8 cellular contexts compared by ENCODE assay signal in genomic region chr19:8592231-8593009, GRCh38. TPM values are rescaled to one million over a fixed set of nuclear protein-coding genes. Genes with fewer than 3 reads are reported as not detected.
A peak's percentile ranks its signal among the peaks of the same experiment; 100 is the strongest.
DNase-seq lines count a peak whose midpoint lies in the region; ATAC-seq and TF ChIP-seq lines count a peak whose summit lies in the region.

No MANE protein-coding gene starts in this region.

- CTCF ChIA-PET in T-cell (lab: Charles Lee) = interaction anchor here in 1 of 2 donors (0.6 to 1.5 kb wide), 5 partner anchors 11 to 1836 kb away, joined by 3 to 8 read pairs (median 3); no protein-coding TSS in a partner anchor

- H3K9me3 ChIP-seq in left ventricle myocardium inferior (replicated peaks) = peaks cover 8% of the 10 kb centered on the region
- peaks cover 4% of the 10 kb centered on the region for H3K9me3 ChIP-seq in trophoblast cell (ENCODE audit: insufficient read depth, low read depth, low read length)
- H3K9me3 ChIP-seq in testis = no peaks in the 10 kb centered on the region

- TF ChIP-seq CTCF in GM23338 (conservative IDR thresholded peaks at IDR 0.05; ENCODE audit: low read depth in 2 of 2) (no peak), left ventricle myocardium inferior (IDR thresholded peaks at IDR 0.05; ENCODE audit: borderline replicate concordance) (no peak), testis (IDR thresholded peaks at IDR 0.05) (no peak)

- H3K4me1 ChIP-seq in GM23338 (ENCODE audit: insufficient read depth) (peaks cover 16% of the 10 kb centered on the region), left ventricle myocardium inferior (peaks cover 27% of the 10 kb centered on the region), trophoblast cell (ENCODE audit: control insufficient read depth in 1 of 2, insufficient read depth in 2 of 2, low read length in 2 of 2) (peaks cover 3 to 6% of the 10 kb centered on the region in 2 experiments), testis (peaks cover 8% of the 10 kb centered on the region)

- no peaks in the 10 kb centered on the region for H3K9me2 ChIP-seq in GM23338 (ENCODE audit: insufficient read depth)

- H3K4me2 ChIP-seq in GM23338 (peak overlapping the region; percentile 78), trophoblast cell (ENCODE audit: low read length) (peak overlapping the region; percentile 18)

- H3K4me3 Mint-ChIP-seq in GM23338 (peak overlapping the region; percentile 77), T-cell (peak overlapping the region; percentile 71 to 80 (median 77))
- H3K4me3 Mint-ChIP-seq in activated naive CD8-positive, alpha-beta T cell treated with anti-CD3 and anti-CD28 coated beads, Interleukin-2, amount 50 U/mL, for 24 hours = peak overlapping the region; percentile 79

- no CpG with 5 or more reads among the region's 55 CpGs for WGBS in trophoblast cell (ENCODE audit: extremely low coverage, insufficient coverage, insufficient read length)
- 1% methylated on average over 18 to 52 of the region's 55 CpGs for WGBS in testis, 2 donors

- peaks cover 33% of the 10 kb centered on the region for H3K27me3 Mint-ChIP-seq in GM23338 (ENCODE audit: insufficient read depth, low read depth, poor library complexity)
- peaks cover 0 to 3% of the 10 kb centered on the region in 2 donors for H3K27me3 Mint-ChIP-seq in T-cell
- peaks cover 5% of the 10 kb centered on the region for H3K27me3 Mint-ChIP-seq in activated naive CD8-positive, alpha-beta T cell treated with anti-CD3 and anti-CD28 coated beads, Interleukin-2, amount 50 U/mL, for 24 hours

- no peak overlapping the region for H2AK5ac ChIP-seq in trophoblast cell (ENCODE audit: low read length)

- intact Hi-C loops in left ventricle myocardium inferior (cut with micrococcal nuclease) (no loop called here), testis (cut with DNase I; ENCODE audit: low total_unique reads) (no loop called here)

- H2BK120ac ChIP-seq in trophoblast cell (ENCODE audit: insufficient read depth, low read length, poor library complexity) = no peak overlapping the region

- H3K36me3 Mint-ChIP-seq in GM23338 (ENCODE audit: low read depth) (peaks cover 44% of the 10 kb centered on the region), T-cell (peaks cover 14% of the 10 kb centered on the region)
- no peaks in the 10 kb centered on the region for H3K36me3 Mint-ChIP-seq in activated naive CD8-positive, alpha-beta T cell treated with anti-CD3 and anti-CD28 coated beads, Interleukin-2, amount 50 U/mL, for 24 hours (ENCODE audit: low read depth)

- no peak overlapping the region for H4K91ac ChIP-seq in trophoblast cell (ENCODE audit: low read depth, low read length)

- H3K9ac ChIP-seq in trophoblast cell (ENCODE audit: low read length) = no peak overlapping the region

- H2BK5ac ChIP-seq in trophoblast cell (ENCODE audit: low read depth, low read length, poor library complexity) = no peak overlapping the region

- H3K79me2 ChIP-seq in GM23338 (replicated peaks; ENCODE audit: insufficient read depth) (no peaks in the 10 kb centered on the region), trophoblast cell (ENCODE audit: control insufficient read depth, insufficient read depth, low read length, poor library complexity) (no peaks in the 10 kb centered on the region)

- H3K27me3 ChIP-seq in GM23338 (ENCODE audit: insufficient read depth) (peaks cover 19% of the 10 kb centered on the region), left ventricle myocardium inferior (ENCODE audit: low read depth) (peaks cover 45% of the 10 kb centered on the region), trophoblast cell (ENCODE audit: insufficient read depth, low read length) (peaks cover 7% of the 10 kb centered on the region), testis (no peaks in the 10 kb centered on the region)

- POLR2A ChIA-PET in T-cell (lab: Charles Lee) = interaction anchor here (0.6 kb wide), 2 partner anchors 23 to 840 kb away, joined by 3 to 4 read pairs; no protein-coding TSS in a partner anchor

- H3K27ac Mint-ChIP-seq in GM23338 (peak overlapping the region; percentile 85; the same call in 1 of the 2 replicates), T-cell (peak overlapping the region in 1 of 2 donors; percentile 55)
- H3K27ac Mint-ChIP-seq in activated naive CD8-positive, alpha-beta T cell treated with anti-CD3 and anti-CD28 coated beads, Interleukin-2, amount 50 U/mL, for 24 hours = peak overlapping the region; percentile 71

- TF ChIP-seq POLR2A in testis (IDR thresholded peaks at IDR 0.05) = no peak

- no peak overlapping the region for H4K8ac ChIP-seq in trophoblast cell (ENCODE audit: low read depth, low read length)

- H3K23ac ChIP-seq in trophoblast cell (ENCODE audit: low read length) = no peak overlapping the region

- no peak overlapping the region for H3K18ac ChIP-seq in trophoblast cell (ENCODE audit: low read length)

- H3K27ac ChIP-seq in GM23338 (ENCODE audit: low read depth) (0 out of 2 replicates have a peak overlapping the region, but pooled peaks have one; percentile 41), left ventricle myocardium inferior (replicated peaks) (peak overlapping the region; percentile 37), trophoblast cell (ENCODE audit: low read depth, low read length) (no peak overlapping the region), testis (no peak overlapping the region)

- no peak overlapping the region for H3K14ac ChIP-seq in trophoblast cell (ENCODE audit: low read length)

- no peak overlapping the region for H4K12ac ChIP-seq in trophoblast cell (ENCODE audit: low read depth, low read length)

- no peak overlapping the region for H2BK12ac ChIP-seq in trophoblast cell (ENCODE audit: low read length)

- DNase-seq in GM23338 (ENCODE audit: low spot score) (peak; percentile 100), T-cell (peak; percentile 85 to 97 (median 95)), left ventricle myocardium inferior (peak; percentile 95), trophoblast cell (peak in 1 of 2 donors; percentile 36), testis (peak; percentile 98)
- peak; percentile 94 for DNase-seq in activated naive CD8-positive, alpha-beta T cell treated with anti-CD3 and anti-CD28 coated beads, Interleukin-2, amount 50 U/mL, for 24 hours

- peak; percentile 95 for ATAC-seq in GM23338
- ATAC-seq in T-cell (replicated peaks in 1 of 4) = peak; percentile 83 to 88 (median 86)
- ATAC-seq in activated naive CD8-positive, alpha-beta T cell treated with anti-CD3 and anti-CD28 coated beads, Interleukin-2, amount 50 U/mL, for 24 hours = peak; percentile 78
- ATAC-seq in GM18517 (IDR thresholded peaks at IDR 0.05; ENCODE audit: unreplicated experiment) = no peak
- ATAC-seq in HG03439 (IDR thresholded peaks at IDR 0.05; ENCODE audit: unreplicated experiment) = no peak

- peaks cover 16% of the 10 kb centered on the region for H3K9me3 Mint-ChIP-seq in GM23338
- H3K9me3 Mint-ChIP-seq in T-cell = peaks cover 0 to 6% (median 0%) of the 10 kb centered on the region in 3 donors
- peaks cover 6% of the 10 kb centered on the region for H3K9me3 Mint-ChIP-seq in activated naive CD8-positive, alpha-beta T cell treated with anti-CD3 and anti-CD28 coated beads, Interleukin-2, amount 50 U/mL, for 24 hours

- H3K79me1 ChIP-seq in trophoblast cell (ENCODE audit: low read length) = no peaks in the 10 kb centered on the region

- H2AFZ ChIP-seq in GM23338 (no peak overlapping the region), trophoblast cell (ENCODE audit: insufficient read depth, low read length, poor library complexity) (no peak overlapping the region)

- H4K20me1 ChIP-seq in GM23338 (replicated peaks; ENCODE audit: insufficient read depth) = 0 out of 2 replicates have a peak, but pooled peaks cover 3% of the 10 kb centered on the region

- H3K4me1 Mint-ChIP-seq in GM23338 (peaks cover 11% of the 10 kb centered on the region), T-cell (peaks cover 23 to 35% (median 31%) of the 10 kb centered on the region in 3 donors)
- H3K4me1 Mint-ChIP-seq in activated naive CD8-positive, alpha-beta T cell treated with anti-CD3 and anti-CD28 coated beads, Interleukin-2, amount 50 U/mL, for 24 hours = peaks cover 15% of the 10 kb centered on the region

- H3K36me3 ChIP-seq in GM23338 (ENCODE audit: insufficient read depth) (no peaks in the 10 kb centered on the region; the same call in 1 of the 2 replicates), left ventricle myocardium inferior (peaks cover 8% of the 10 kb centered on the region), trophoblast cell (ENCODE audit: control insufficient read depth in 1 of 2, insufficient read depth in 2 of 2, low read length in 2 of 2) (peaks cover 7 to 8% of the 10 kb centered on the region in 2 experiments), testis (ENCODE audit: low read depth, missing control alignments) (no peaks in the 10 kb centered on the region)

- no peak overlapping the region for H3K4ac ChIP-seq in trophoblast cell (ENCODE audit: low read depth, low read length)

- H3K4me3 ChIP-seq in GM23338 (peak overlapping the region; percentile 55), left ventricle myocardium inferior (peak overlapping the region; percentile 61), trophoblast cell (ENCODE audit: low read depth, low read length) (no peak overlapping the region), testis (peak overlapping the region; percentile 44 to 52)

- peaks cover 10% of the 10 kb centered on the region; the same call in 1 of the 2 replicates for H3F3A ChIP-seq in GM23338 (replicated peaks; ENCODE audit: low read depth)

TF ChIP-seq in GM23338, 12 proteins besides CTCF, POLR2A, EP300 and RAD21 (continues in another document):
- peak; percentile 39; the same call in 1 of the 2 replicates for TF ChIP-seq CREB1 (CRISPR knock-in tag; IDR thresholded peaks at IDR 0.05; ENCODE audit: low read depth)

RNA-seq across cellular contexts. Expression of gene MYO1F, which starts 15.2 kb away (rescaled TPM):
- total RNA-seq in GM23338 (2014; rRNA removed; shearing (Covaris generic)) = 3.8 and 3.9 TPM in 2 replicates
- polyA plus RNA-seq in GM23338 (2016; fragmentation: Nextera tagmentation; extraction: Ambion mirVana) (5.7 and 7.1 TPM in 2 replicates), testis (ENCODE audit: insufficient read depth, low read depth, low replicate concordance) (5.9 TPM)
- total RNA-seq in T-cell (100 to 1,000 TPM; 109 to 363 (median 277) TPM), left ventricle myocardium inferior (7.4 TPM), testis (1 to 10 TPM; 4.7 to 6.7 TPM)
- 0.35 and 0.37 TPM in 2 replicates for polyA plus RNA-seq in trophoblast cell (2013)

RNA-seq across cellular contexts. Expression of gene ADAMTS10, which starts 18.1 kb away (rescaled TPM):
- total RNA-seq in GM23338 (2014; rRNA removed; shearing (Covaris generic)) = 25.9 and 29.0 TPM in 2 replicates
- polyA plus RNA-seq in GM23338 (2016; fragmentation: Nextera tagmentation; extraction: Ambion mirVana) = 4.8 and 5.0 TPM in 2 replicates
- total RNA-seq in T-cell = 100 to 1,000 TPM in 1 of 5 donors, 10 to 100 TPM in 4; 57.2 to 103 (median 80.1) TPM
- total RNA-seq in left ventricle myocardium inferior = 11.5 TPM
- 9.6 and 10.9 TPM in 2 replicates for polyA plus RNA-seq in trophoblast cell (2013)
- 10 to 100 TPM; 27.9 to 31.9 TPM for total RNA-seq in testis
- 7.2 TPM for polyA plus RNA-seq in testis (ENCODE audit: insufficient read depth, low read depth, low replicate concordance)

RNA-seq across cellular contexts. Expression of gene NFILZ, which starts 38.0 kb away (rescaled TPM):
- total RNA-seq in GM23338 (2014; rRNA removed; shearing (Covaris generic)) = not detected in 2 replicates
- polyA plus RNA-seq in GM23338 (2016; fragmentation: Nextera tagmentation; extraction: Ambion mirVana) = not detected in 2 replicates
- total RNA-seq in T-cell = not detected
- not detected for total RNA-seq in left ventricle myocardium inferior
- polyA plus RNA-seq in trophoblast cell (2013) = not detected in 2 replicates
- total RNA-seq in testis = 1 to 10 TPM; 1.4 to 4.6 TPM
- 4.0 TPM for polyA plus RNA-seq in testis (ENCODE audit: insufficient read depth, low read depth, low replicate concordance)

Comparison
In these comparisons a context has a peak if more than half of its experiments do, and no peak if none do; other contexts are left out.
1. ATAC-seq: peak in GM23338 (single experiment), T-cell (4 of 4) and activated naive CD8-positive, alpha-beta T cell treated with anti-CD3 and anti-CD28 coated beads, Interleukin-2, amount 50 U/mL, for 24 hours (single experiment); none in GM18517 (single experiment) and HG03439 (single experiment).
2. H3K27ac ChIP-seq: peak in GM23338 (single experiment) and left ventricle myocardium inferior (single experiment); none in trophoblast cell (single experiment) and testis (0 of 2).
3. RNA of gene MYO1F, which starts 15.2 kb away (total RNA-seq): 109 to 363 TPM in T-cell; 7.4 TPM in left ventricle myocardium inferior (single experiment), 4.7 to 6.7 TPM in testis and 3.8 to 3.9 TPM in GM23338; every median in the first group is over 10 times any median in the second.
4. Peak in every context shown above with its lines, with median percentiles within 50 percentile points of each other: H3K4me3 Mint-ChIP-seq.